Comparison of ENCODE assay signal across 9 cellular contexts in the genomic region with DNA sequence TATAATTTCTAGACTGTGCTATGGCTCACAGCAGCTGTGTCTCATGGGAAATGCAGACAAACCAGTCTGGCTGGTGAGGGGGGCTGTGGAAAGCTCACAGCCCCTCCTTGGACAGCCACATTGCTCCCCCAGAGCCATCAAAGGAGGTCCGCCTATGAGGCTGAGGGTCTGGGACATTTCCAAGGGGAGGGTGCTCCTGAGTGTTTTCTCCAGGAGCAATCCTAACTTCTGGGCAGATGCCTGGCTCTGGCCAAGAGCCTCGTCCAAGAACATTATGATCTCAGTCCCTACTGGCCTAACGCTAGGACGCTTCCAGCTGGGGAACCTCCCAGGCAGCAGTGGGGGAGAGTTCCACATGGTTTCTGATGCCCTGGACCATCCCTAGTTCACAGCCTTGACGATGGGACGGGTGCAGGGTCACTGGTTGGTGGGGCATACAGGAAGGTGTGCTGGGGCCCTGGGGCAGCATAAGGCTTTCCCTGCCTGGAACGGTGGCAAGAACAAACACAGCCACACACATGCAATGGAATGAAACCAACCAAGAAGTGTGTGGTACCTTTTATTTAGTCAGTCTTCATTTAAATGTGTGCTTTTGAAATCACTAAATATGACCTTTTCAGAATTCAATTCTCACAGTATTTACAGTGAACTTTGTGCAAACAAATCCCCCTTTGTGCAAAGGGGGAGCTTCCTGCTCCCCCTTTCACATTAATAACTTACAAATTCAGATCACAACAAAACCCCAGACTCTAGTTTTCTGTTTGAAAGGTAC.
DNase-seq lines count a peak whose midpoint lies in the region; ATAC-seq and TF ChIP-seq lines count a peak whose summit lies in the region.
"Had no signal": no experiment of that assay in that cellular context is flagged by ENCODE, and none has a peak within 500 bp of the region (broad histone marks: within the 10 kb centered on the region; RNA-seq: fewer than 3 reads in every experiment).

No MANE protein-coding gene starts in this region.

- no peaks in the 10 kb centered on the region for H3K9me3 ChIP-seq in mucosa of rectum (ENCODE audit: control insufficient read depth in 2 of 2, low read length in 2 of 2)
- H3K9me3 ChIP-seq in thoracic aorta: no peaks in the 10 kb centered on the region

- H3K4me3 ChIP-seq in fibroblast of mammary gland (ENCODE audit: control insufficient read depth, low read depth, low read length): no peak overlapping the region
- no peak overlapping the region for H3K4me3 ChIP-seq in mucosa of rectum (ENCODE audit: low read length in 2 of 2)
- peak overlapping the region; percentile 10 for H3K4me3 ChIP-seq in thoracic aorta

- H3K27ac ChIP-seq in VCaP (peak overlapping the region; percentile 25), mucosa of rectum (ENCODE audit: low read depth in 2 of 2, low read length in 2 of 2) (peak overlapping the region; percentile 73), thoracic aorta (peak overlapping the region; percentile 76 to 83)

- H3K4me1 ChIP-seq in mucosa of rectum (ENCODE audit: control insufficient read depth in 2 of 2, insufficient read depth in 2 of 2, low read length in 2 of 2) (no peaks in the 10 kb centered on the region), thoracic aorta (ENCODE audit: control insufficient read depth in 1 of 2, low read depth in 2 of 2) (peaks cover 17 to 31% of the 10 kb centered on the region in 2 donors)

- H3K27me3 ChIP-seq in mucosa of rectum (ENCODE audit: control insufficient read depth in 2 of 2, insufficient read depth in 2 of 2, low read length in 2 of 2): no peaks in the 10 kb centered on the region
- no peaks in the 10 kb centered on the region for H3K27me3 ChIP-seq in thoracic aorta (replicated peaks; ENCODE audit: insufficient read depth)

- peak; percentile 94 for DNase-seq in fibroblast of mammary gland (ENCODE audit: low read depth)
- peak; percentile 73 for DNase-seq in thoracic aorta (ENCODE audit: low spot score)
- DNase-seq in GM13977 (ENCODE audit: low spot score): no peak
- no peak for DNase-seq in SKM-1 treated with dmso at 0.1 percent for 144 hours (lab: John Stamatoyannopoulos, UW; ENCODE audit: unreplicated experiment)
- no peak for DNase-seq in NCI-H1417 (lab: John Stamatoyannopoulos, UW)
- DNase-seq: activated CD4-positive, alpha-beta T cell treated with anti-CD3 and anti-CD28 coated beads, Interleukin-2, amount 50 U/mL, for 4 hours had no signal

- no peak overlapping the region for H3K9ac ChIP-seq in mucosa of rectum (ENCODE audit: low read depth in 1 of 2, low read length in 2 of 2)

- in situ Hi-C loops in GM13977 (cut with MboI; ENCODE audit: low pct_unique_long_range_greater_than_20kb, low sequenced_read_pairs, unreplicated experiment): loop anchor here (10.0 to 25.0 kb wide), 2 partner anchors 307 to 529 kb away; no protein-coding TSS in a partner anchor

- no peak for TF ChIP-seq CTCF in VCaP (conservative IDR thresholded peaks at IDR 0.05)
- TF ChIP-seq CTCF in fibroblast of mammary gland (conservative IDR thresholded peaks at IDR 0.05; ENCODE audit: control insufficient read depth, insufficient read depth, low read depth, low read length): no peak
- TF ChIP-seq CTCF in thoracic aorta (IDR thresholded peaks at IDR 0.05): no peak
- TF ChIP-seq CTCF in GM13977 (IDR thresholded peaks at IDR 0.05; ENCODE audit: extremely low read depth, insufficient read depth, missing control alignments): no peak

- peak; percentile 82 for ATAC-seq in thoracic aorta (ENCODE audit: insufficient number of reproducible peaks, low FRiP score, low read depth)
- ATAC-seq in GM21515 (IDR thresholded peaks at IDR 0.05; ENCODE audit: unreplicated experiment): no peak

- peaks cover 4 to 8% of the 10 kb centered on the region in 2 donors for H3K36me3 ChIP-seq in mucosa of rectum (ENCODE audit: control insufficient read depth in 2 of 2, insufficient read depth in 2 of 2, low read length in 2 of 2)
- peaks cover 4% of the 10 kb centered on the region for H3K36me3 ChIP-seq in thoracic aorta

Comparison
In these comparisons a context has a peak if more than half of its experiments do, and no peak if none do; other contexts are left out.
1. H3K27ac ChIP-seq: peak in every context shown above with its lines; median percentile 80 in thoracic aorta; 73 in mucosa of rectum; 25 in VCaP.
2. DNase-seq: peak in fibroblast of mammary gland (single experiment) and thoracic aorta (single experiment); none in GM13977 (single experiment), SKM-1 treated with dmso at 0.1 percent for 144 hours (single experiment) and NCI-H1417 (0 of 3).